In the genomic region with DNA sequence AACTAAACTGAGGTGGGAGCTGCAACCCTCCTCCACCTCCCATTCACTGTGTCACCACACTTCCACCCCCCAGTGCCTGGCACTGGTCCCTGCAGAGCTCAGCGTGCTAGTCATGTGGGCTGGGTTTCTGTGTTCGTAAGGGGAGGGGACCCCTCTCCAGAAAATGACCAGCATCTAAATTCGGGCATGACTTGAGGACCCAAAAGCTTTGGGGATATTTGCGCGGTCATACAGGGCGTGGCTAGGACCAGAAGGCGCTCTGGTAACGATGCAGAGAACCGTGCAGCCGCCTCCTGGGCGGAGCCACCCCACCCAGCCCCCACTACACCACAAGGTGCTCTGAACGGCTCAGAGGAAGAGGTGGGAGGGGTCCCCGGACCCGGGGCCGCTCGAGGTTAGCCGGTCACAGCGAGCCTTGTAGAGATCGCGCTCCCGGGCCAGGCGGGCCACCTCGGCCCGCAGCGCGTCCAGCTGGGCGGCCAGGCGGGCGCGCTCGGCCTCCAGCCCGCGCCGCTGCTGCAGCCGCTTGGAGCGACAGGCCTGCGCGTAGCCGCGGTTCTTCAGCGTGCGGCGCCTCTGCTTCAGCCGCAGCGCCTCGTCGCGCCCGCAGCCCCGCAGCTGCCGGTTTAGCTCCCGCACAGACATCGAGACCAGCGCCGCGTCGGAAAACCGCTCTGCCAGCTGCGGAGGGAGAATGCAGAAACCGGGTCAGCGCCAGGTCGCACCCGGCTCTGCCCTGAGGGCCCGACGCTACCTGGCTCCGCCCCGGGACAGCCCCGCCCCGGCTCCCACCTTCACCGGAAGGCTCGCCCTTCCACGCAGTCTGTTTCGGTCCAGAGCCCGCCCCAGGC, we compare ENCODE assay signal across 8 cellular contexts. TPM values are rescaled to one million over a fixed set of nuclear protein-coding genes. Genes with fewer than 3 reads are reported as not detected.
A peak's percentile ranks its signal among the peaks of the same experiment; 100 is the strongest.
DNase-seq lines count a peak whose midpoint lies in the region; ATAC-seq, FAIRE-seq and TF ChIP-seq lines count a peak whose summit lies in the region.

No MANE protein-coding gene starts in this region.

- H3K4me1 ChIP-seq in pancreas, result peaks cover 0 to 4% (median 0%) of the 10 kb centered on the region in 3 donors
- H3K4me1 ChIP-seq in transverse colon, result peaks cover 0 to 17% (median 10%) of the 10 kb centered on the region in 4 donors

- in situ Hi-C loops in transverse colon (cut with MboI; ENCODE audit: low pct_ligation_motif_present in 1 of 4, low pct_unique_long_range_greater_than_20kb in 1 of 4, low sequenced_read_pairs in 3 of 4), result no loop called here

- TF ChIP-seq CTCF in D721Med (IDR thresholded peaks at IDR 0.05; ENCODE audit: insufficient read depth, missing control alignments) (no peak), HL-60 (IDR thresholded peaks at IDR 0.05; ENCODE audit: insufficient read depth, low read length) (no peak), RWPE1 (conservative IDR thresholded peaks at IDR 0.05; ENCODE audit: low read depth) (no peak), pancreas (IDR thresholded peaks at IDR 0.05) (no peak), transverse colon (IDR thresholded peaks at IDR 0.05) (no peak)

- intact Hi-C loops in head of caudate nucleus (cut with DNase I) (no loop called here), pancreas (cut with DNase I) (no loop called here), transverse colon (cut with DNase I; ENCODE audit: low total_unique reads) (no loop called here)

- H3K4me3 ChIP-seq in HL-60 (replicated peaks; ENCODE audit: insufficient read depth, low read length), result peak overlapping the region; percentile 49
- peak overlapping the region; percentile 33 to 77 (median 46) for H3K4me3 ChIP-seq in pancreas
- H3K4me3 ChIP-seq in transverse colon, result peak overlapping the region; percentile 45 to 72 (median 52)

- POLR2A ChIA-PET in RWPE1 (lab: Yijun Ruan, JAX; ENCODE audit: low non-redundant PET), result interaction anchor here (0.5 to 1.3 kb wide), 3 partner anchors 32 to 93 kb away, joined by 3 to 4 read pairs (median 3); a partner anchor contains a TSS

- DNase-seq in D721Med (ENCODE audit: insufficient read length, low spot score), result no peak
- DNase-seq in HL-60 (ENCODE audit: low read depth in 1 of 2, low spot score in 1 of 2), result peak in 1 of 2 experiments; percentile 40
- DNase-seq in RWPE1 (ENCODE audit: low spot score), result peak; percentile 57
- DNase-seq in activated naive CD4-positive, alpha-beta T cell treated with Interleukin-2 at 50 U/mL for 16 hours, result peak; percentile 75
- peak in 41 of 42 donors; percentile 41 to 86 (median 66) for DNase-seq in head of caudate nucleus
- peak; percentile 79 to 92 (median 82) for DNase-seq in pancreas
- DNase-seq in transverse colon, result peak; percentile 85

- H3K36me3 ChIP-seq in pancreas (no peaks in the 10 kb centered on the region), transverse colon (no peaks in the 10 kb centered on the region)

- 0% methylated on average over 72 to 74 of the region's 74 CpGs for WGBS in pancreas, 2 donors
- WGBS in transverse colon (ENCODE audit: low coverage in 1 of 2), 2 donors, result 1% methylated on average over 29 of the region's 74 CpGs; no CpG with 5 or more reads in 1 of the 2 donors

- peak; percentile 74 for ATAC-seq in GM19468 (IDR thresholded peaks at IDR 0.05; ENCODE audit: extremely low read depth, unreplicated experiment)
- peak; percentile 90 to 94 (median 92) for ATAC-seq in pancreas

- H3K9me3 ChIP-seq in pancreas (no peaks in the 10 kb centered on the region), transverse colon (no peaks in the 10 kb centered on the region)

- peak; percentile 67 for TF ChIP-seq POLR2A in transverse colon (IDR thresholded peaks at IDR 0.05)

- H3K27ac ChIP-seq in HL-60 (replicated peaks), result no peak overlapping the region
- peak overlapping the region; percentile 72 for H3K27ac ChIP-seq in RWPE1
- peak overlapping the region; percentile 35 to 84 (median 78) for H3K27ac ChIP-seq in pancreas
- H3K27ac ChIP-seq in transverse colon, result peak overlapping the region; percentile 69 to 92 (median 76)

- CTCF ChIA-PET in RWPE1 (lab: Yijun Ruan, JAX), result interaction anchor here (0.7 to 1.6 kb wide), 2 partner anchors 10 to 28 kb away, joined by 3 to 7 read pairs; no protein-coding TSS in a partner anchor

- H3K27me3 ChIP-seq in HL-60 (ENCODE audit: insufficient read depth, poor library complexity, severe bottlenecking) (peaks cover 21% of the 10 kb centered on the region), pancreas (no peaks in the 10 kb centered on the region), transverse colon (no peaks in the 10 kb centered on the region)

- FAIRE-seq in D721Med (lab: Jason Lieb, UNC) (peak; percentile 38), pancreas (lab: Jason Lieb, UNC) (no peak)

- TF ChIP-seq EP300 in transverse colon (IDR thresholded peaks at IDR 0.05; ENCODE audit: low read depth), result no peak

RNA-seq across cellular contexts. Expression of a gene that starts 9.8 kb away (rescaled TPM):
- total RNA-seq in pancreas, result not detected
- polyA plus RNA-seq in pancreas, result under 1 TPM in 1 of 2 donors, not detected in 1; 0.07 TPM
- 1 to 10 TPM in 1 of 4 donors, not detected in 3; 3.4 TPM for total RNA-seq in transverse colon

RNA-seq across cellular contexts. Expression of a gene that starts 13.0 kb away (rescaled TPM):
- total RNA-seq in pancreas, result 100 to 1,000 TPM in 1 of 6 donors, 10 to 100 TPM in 5; 18.6 to 146 (median 23.1) TPM
- 10 to 100 TPM; 12.8 to 20.3 TPM for polyA plus RNA-seq in pancreas
- total RNA-seq in transverse colon, result 100 to 1,000 TPM in 3 of 4 donors, 10 to 100 TPM in 1; 74.4 to 238 (median 130) TPM

RNA-seq across cellular contexts. Expression of a gene that starts 29.3 kb away (rescaled TPM):
- total RNA-seq in pancreas (under 1 TPM; 0.31 to 1.00 (median 0.71) TPM), transverse colon (1 to 10 TPM in 3 of 4 donors, under 1 TPM in 1; 0.20 to 4.1 (median 3.0) TPM)
- 1 to 10 TPM; 2.7 to 4.0 TPM for polyA plus RNA-seq in pancreas

RNA-seq across cellular contexts. Expression of a gene that starts 33.5 kb away (rescaled TPM):
- total RNA-seq in pancreas (10 to 100 TPM; 50.1 to 78.9 (median 60.3) TPM), transverse colon (100 to 1,000 TPM in 3 of 4 donors, 10 to 100 TPM in 1; 86.4 to 267 (median 198) TPM)
- polyA plus RNA-seq in pancreas, result 10 to 100 TPM; 34.2 to 41.6 TPM

RNA-seq across cellular contexts. Expression of a gene that starts 33.6 kb away (rescaled TPM):
- total RNA-seq in pancreas, result 1 to 10 TPM in 3 of 6 donors, under 1 TPM in 3; 0.37 to 2.4 (median 1.1) TPM
- polyA plus RNA-seq in pancreas, result 1 to 10 TPM; 2.3 TPM
- total RNA-seq in transverse colon, result 1 to 10 TPM in 3 of 4 donors, not detected in 1; 1.1 to 2.9 (median 1.6) TPM
